ENCODE assay signal across 3 cellular contexts in genomic region chr4:122847931-122848330, GRCh38.
TF ChIP-seq lines count a peak whose summit lies in the region.

No MANE protein-coding gene starts in this region.

TF ChIP-seq in GM12891, 5 proteins besides CTCF, POLR2A, EP300 and RAD21:
- TF ChIP-seq POU2F2 (IDR thresholded peaks at IDR 0.05; ENCODE audit: low read depth, low read length) (no peak), POLR2AphosphoS5 (IDR thresholded peaks at IDR 0.05; ENCODE audit: low read depth, low read length) (no peak), PAX5 (IDR thresholded peaks at IDR 0.05; ENCODE audit: insufficient read depth, low read length, severe bottlenecking) (no peak), SPI1 (IDR thresholded peaks at IDR 0.05; ENCODE audit: low read depth, low read length) (no peak), TAF1 (IDR thresholded peaks at IDR 0.05; ENCODE audit: low read depth, low read length) (no peak)
TF ChIP-seq in GM12891: peak in this region for 0.

TF ChIP-seq in IMR-90, 13 proteins besides CTCF, POLR2A, EP300 and RAD21:
- TF ChIP-seq USF2 (IDR thresholded peaks at IDR 0.05; ENCODE audit: low read depth, low read length) (no peak), CHD1 (IDR thresholded peaks at IDR 0.05; ENCODE audit: low read depth, low read length) (no peak), ELK1 (IDR thresholded peaks at IDR 0.05; ENCODE audit: borderline replicate concordance, low read depth, low read length) (no peak), SMC3 (IDR thresholded peaks at IDR 0.05; ENCODE audit: low read depth, low read length) (no peak), MAZ (IDR thresholded peaks at IDR 0.05; ENCODE audit: borderline replicate concordance, low read depth, low read length) (no peak), RFX5 (IDR thresholded peaks at IDR 0.05; ENCODE audit: low read depth, low read length) (no peak), RCOR1 (IDR thresholded peaks at IDR 0.05; ENCODE audit: insufficient replicate concordance, low read length) (no peak), BHLHE40 (IDR thresholded peaks at IDR 0.05; ENCODE audit: low read depth, low read length) (no peak), MXI1 (IDR thresholded peaks at IDR 0.05; ENCODE audit: borderline replicate concordance, low read depth, low read length) (no peak)

TF ChIP-seq in H1, 55 proteins besides CTCF, POLR2A, EP300 and RAD21:
- no peak for TF ChIP-seq SP2 (IDR thresholded peaks at IDR 0.05; ENCODE audit: low read length)
- no peak for TF ChIP-seq TEAD4 (IDR thresholded peaks at IDR 0.05; ENCODE audit: low read depth, low read length)
- TF ChIP-seq USF2 (IDR thresholded peaks at IDR 0.05; ENCODE audit: low read length), result no peak
- TF ChIP-seq BRCA1 (IDR thresholded peaks at IDR 0.05; ENCODE audit: low read depth, low read length), result no peak
- no peak for TF ChIP-seq SUZ12 (IDR thresholded peaks at IDR 0.05; ENCODE audit: low read length)
- TF ChIP-seq KDM4A (IDR thresholded peaks at IDR 0.05; ENCODE audit: low read depth, low read length, severe bottlenecking), result no peak
- TF ChIP-seq ZNF274 (IDR thresholded peaks at IDR 0.05; ENCODE audit: borderline replicate concordance, extremely low read depth, low read length), result no peak
TF ChIP-seq in H1: peak in this region for 0.
